10 cellular contexts compared by ENCODE assay signal in genomic region chr16:14658063-14658462, GRCh38. TPM values are rescaled to one million over a fixed set of nuclear protein-coding genes. Genes with fewer than 3 reads are reported as not detected.
A peak's percentile ranks its signal among the peaks of the same experiment; 100 is the strongest.
DNase-seq lines count a peak whose midpoint lies in the region; ATAC-seq and TF ChIP-seq lines count a peak whose summit lies in the region.
"Had no signal": no experiment of that assay in that cellular context is flagged by ENCODE, and none has a peak within 500 bp of the region (broad histone marks: within the 10 kb centered on the region; RNA-seq: fewer than 3 reads in every experiment).

No MANE protein-coding gene starts in this region.

- no peak overlapping the region for H3K4me3 ChIP-seq in NB4 (ENCODE audit: low read depth, low read length)

- no peak overlapping the region for H3K4me3 Mint-ChIP-seq in glutamatergic neuron (ENCODE audit: unreplicated experiment)

- H3K4me1 Mint-ChIP-seq in glutamatergic neuron (ENCODE audit: low read depth, unreplicated experiment): peaks cover 6% of the 10 kb centered on the region

- POLR2A ChIA-PET in GM10248 (lab: Yijun Ruan, JAX): interaction anchor here (1.0 kb wide), 1 partner anchor 24 kb away, joined by 5 read pairs; no protein-coding TSS in a partner anchor

- peak; percentile 89 for ATAC-seq in GM21447 (IDR thresholded peaks at IDR 0.05; ENCODE audit: unreplicated experiment)
- no peak for ATAC-seq in HG03521 (IDR thresholded peaks at IDR 0.05; ENCODE audit: unreplicated experiment)
- ATAC-seq: Panc1 had no signal

- peak overlapping the region; percentile 85 for H3K27ac Mint-ChIP-seq in glutamatergic neuron (ENCODE audit: unreplicated experiment)

- no peaks in the 10 kb centered on the region for H3K9me3 Mint-ChIP-seq in glutamatergic neuron (ENCODE audit: unreplicated experiment)

- TF ChIP-seq POLR2A in NB4 (IDR thresholded peaks at IDR 0.05; ENCODE audit: extremely low read depth, insufficient read length): no peak

- TF ChIP-seq CTCF in GM10248 (IDR thresholded peaks at IDR 0.05; ENCODE audit: control extremely low read depth, extremely low read depth, low read depth, missing control alignments) (no peak), NB4 (IDR thresholded peaks at IDR 0.05; ENCODE audit: low read depth, low read length) (no peak), glutamatergic neuron (IDR thresholded peaks at IDR 0.05; ENCODE audit: partially characterized antibody, unreplicated experiment) (no peak)

- no peaks in the 10 kb centered on the region for H3K36me3 Mint-ChIP-seq in glutamatergic neuron (ENCODE audit: unreplicated experiment)

- H3K27me3 Mint-ChIP-seq in glutamatergic neuron (ENCODE audit: unreplicated experiment): peaks cover 1% of the 10 kb centered on the region

- DNase-seq in GM10248 (ENCODE audit: extremely low spot score) (peak; percentile 48), NB4 (ENCODE audit: low read depth) (peak; percentile 47), glutamatergic neuron (no peak), NCI-H446 treated with DMSO at 0.1 percent for 48 hours (lab: John Stamatoyannopoulos, UW) (no peak)
- no peak for DNase-seq in effector CD4-positive, alpha-beta T cell
- DNase-seq in NK-92 treated with Interleukin-12 subunit alpha and Interleukin-12 subunit beta, amount 100 ng/mL, for 24 hours (lab: John Stamatoyannopoulos, UW): no peak

- CTCF ChIA-PET in GM10248 (lab: Yijun Ruan, JAX): interaction anchor here (1.7 to 3.2 kb wide), 4 partner anchors 11 to 408 kb away, joined by 4 to 13 read pairs (median 6); no protein-coding TSS in a partner anchor

RNA-seq across cellular contexts. Expression of gene BFAR, which starts 25.3 kb away (rescaled TPM):
- 70.7 TPM for total RNA-seq in glutamatergic neuron (ENCODE audit: unreplicated experiment)

RNA-seq across cellular contexts. Expression of gene PARN, which starts 28.0 kb away (rescaled TPM):
- 26.2 TPM for total RNA-seq in glutamatergic neuron (ENCODE audit: unreplicated experiment)

RNA-seq across cellular contexts. Expression of gene PLA2G10, which starts 36.0 kb away (rescaled TPM):
- total RNA-seq in glutamatergic neuron (ENCODE audit: unreplicated experiment): not detected
- total RNA-seq: mononuclear cell had no signal

RNA-seq across cellular contexts. Expression of gene NPIPA3, which starts 45.1 kb away (rescaled TPM):
- 3.3 TPM for total RNA-seq in glutamatergic neuron (ENCODE audit: unreplicated experiment)
- total RNA-seq: mononuclear cell had no signal

Comparison
In these comparisons a context has a peak if more than half of its experiments do, and no peak if none do; other contexts are left out.
1. DNase-seq: peak in GM10248 (single experiment) and NB4 (single experiment); none in glutamatergic neuron (single experiment), NCI-H446 treated with DMSO at 0.1 percent for 48 hours (single experiment), effector CD4-positive, alpha-beta T cell (single experiment) and NK-92 treated with Interleukin-12 subunit alpha and Interleukin-12 subunit beta, amount 100 ng/mL, for 24 hours (single experiment).